In the genomic region with DNA sequence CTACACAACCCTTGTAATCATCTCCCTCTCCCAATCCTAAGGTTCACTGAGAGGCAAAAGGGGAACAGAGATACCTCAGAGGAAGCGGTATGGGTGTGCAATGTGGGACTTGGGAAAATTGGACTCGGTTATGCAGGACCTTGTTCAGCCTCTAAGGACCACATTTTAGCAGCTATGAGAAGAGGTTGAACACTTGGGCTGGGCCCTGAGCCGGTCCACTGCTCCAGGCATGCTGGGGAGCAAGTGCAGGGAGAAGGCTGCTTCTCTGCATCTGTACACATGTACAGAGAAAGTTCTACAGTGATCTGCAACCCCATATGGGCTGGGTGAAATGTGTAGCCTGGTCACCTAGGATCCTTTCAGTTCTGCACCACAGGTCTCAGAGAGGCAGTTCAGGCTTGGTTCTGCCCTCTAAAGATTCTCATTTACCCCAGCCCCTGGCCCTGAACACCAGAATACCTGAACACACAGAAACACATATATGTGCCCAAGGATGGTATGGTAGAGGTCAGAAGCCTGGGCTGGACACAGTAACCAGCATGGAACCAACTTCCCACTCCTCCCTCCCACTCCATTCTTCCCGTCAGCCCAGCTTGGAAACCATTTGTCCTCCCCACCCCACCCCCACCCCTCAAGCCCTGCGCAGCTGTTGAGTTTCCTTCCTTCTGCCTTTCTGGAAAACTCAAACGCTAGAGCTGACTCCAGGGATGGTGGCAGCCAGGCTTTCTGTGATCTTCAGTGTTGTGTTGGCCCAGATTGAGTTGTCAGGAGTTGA, we compare ENCODE assay signal across 13 cellular contexts. TPM values are rescaled to one million over a fixed set of nuclear protein-coding genes. Genes with fewer than 3 reads are reported as not detected.
DNase-seq lines count a peak whose midpoint lies in the region; ATAC-seq, FAIRE-seq and TF ChIP-seq lines count a peak whose summit lies in the region.
"Had no signal": no experiment of that assay in that cellular context is flagged by ENCODE, and none has a peak within 500 bp of the region (broad histone marks: within the 10 kb centered on the region; RNA-seq: fewer than 3 reads in every experiment).

No MANE protein-coding gene starts in this region.

- intact Hi-C loops in CD4-positive, alpha-beta T cell (cut with DNase I, micrococcal nuclease): no loop called here

- H3K27ac Mint-ChIP-seq in CD4-positive, alpha-beta T cell: no peak overlapping the region

- no peaks in the 10 kb centered on the region for H3K9me3 ChIP-seq in HEK293 (ENCODE audit: control insufficient read depth, insufficient read depth, low read depth, low read length)
- no peaks in the 10 kb centered on the region for H3K9me3 ChIP-seq in SJCRH30 (replicated peaks)
- H3K9me3 ChIP-seq in skeletal muscle satellite cell (replicated peaks; ENCODE audit: low read length): no peaks in the 10 kb centered on the region
- H3K9me3 ChIP-seq in CD4-positive, alpha-beta T cell (ENCODE audit: control insufficient read depth, low read length): no peaks in the 10 kb centered on the region
- H3K9me3 ChIP-seq: SK-N-SH had no signal

- no peak for ATAC-seq in CD4-positive, alpha-beta T cell (ENCODE audit: poor library complexity)
- no peak for ATAC-seq in GM19452 (IDR thresholded peaks at IDR 0.05; ENCODE audit: unreplicated experiment)

- H3K4me2 ChIP-seq in skeletal muscle satellite cell (ENCODE audit: low read length): peak overlapping the region; percentile 3
- H3K4me2 ChIP-seq: KMS-11, SK-N-SH had no signal

- peak overlapping the region; percentile 52 for H3K27ac ChIP-seq in HEK293 (ENCODE audit: extremely low read depth, low read depth, low read length)
- H3K27ac ChIP-seq in SJCRH30: peak overlapping the region; percentile 35; the same call in 1 of the 2 replicates
- no peak overlapping the region for H3K27ac ChIP-seq in CD4-positive, alpha-beta T cell (ENCODE audit: low read depth, low read length)
- H3K27ac ChIP-seq: KMS-11 had no signal

- no peak overlapping the region for H3K9ac ChIP-seq in skeletal muscle satellite cell (ENCODE audit: low read depth, low read length)
- H3K9ac ChIP-seq: KMS-11, SK-N-SH had no signal

- TF ChIP-seq POLR2A in GM12891 (IDR thresholded peaks at IDR 0.05; ENCODE audit: low read depth, low read length): no peak

- H3K27me3 Mint-ChIP-seq in CD4-positive, alpha-beta T cell: peaks cover 97% of the 10 kb centered on the region

- no peak overlapping the region for H3K4me3 Mint-ChIP-seq in CD4-positive, alpha-beta T cell
- H3K4me3 Mint-ChIP-seq: CD4-positive, CD25-positive, alpha-beta regulatory T cell had no signal

- no peaks in the 10 kb centered on the region for H3K27me3 ChIP-seq in SJCRH30
- H3K27me3 ChIP-seq in skeletal muscle satellite cell (ENCODE audit: control insufficient read depth, insufficient read depth, low read length): no peaks in the 10 kb centered on the region
- peaks cover 94% of the 10 kb centered on the region for H3K27me3 ChIP-seq in CD4-positive, alpha-beta T cell (ENCODE audit: control insufficient read depth, insufficient read depth, low read length)

- H3K4me1 ChIP-seq in HEK293 (ENCODE audit: control insufficient read depth, insufficient read depth, low read length): peaks cover 48% of the 10 kb centered on the region
- peaks cover 32% of the 10 kb centered on the region for H3K4me1 ChIP-seq in SJCRH30
- H3K4me1 ChIP-seq in skeletal muscle satellite cell (ENCODE audit: control insufficient read depth, insufficient read depth, low read length): peaks cover 28% of the 10 kb centered on the region

- H3K4me3 ChIP-seq in HEK293 (ENCODE audit: low read depth, low read length) (no peak overlapping the region), SJCRH30 (no peak overlapping the region), skeletal muscle satellite cell (ENCODE audit: low read length) (no peak overlapping the region)

- CTCF ChIA-PET in HEK293 (lab: Yijun Ruan, JAX): interaction anchor here (0.6 to 2.3 kb wide), 4 partner anchors 11 to 192 kb away, joined by 3 to 10 read pairs (median 4); a partner anchor contains a TSS
- CTCF ChIA-PET in CD4-positive, alpha-beta T cell (lab: Charles Lee): no interaction called here

- TF ChIP-seq CTCF in HEK293 (tag by site-specific recombination; IDR thresholded peaks at IDR 0.05): no peak
- TF ChIP-seq CTCF in CD4-positive, alpha-beta T cell (IDR thresholded peaks at IDR 0.05): no peak

- no peaks in the 10 kb centered on the region for H3K9me3 Mint-ChIP-seq in CD4-positive, alpha-beta T cell

- H3K36me3 Mint-ChIP-seq in CD4-positive, alpha-beta T cell (ENCODE audit: low read depth): no peaks in the 10 kb centered on the region
- H3K36me3 Mint-ChIP-seq: CD4-positive, CD25-positive, alpha-beta regulatory T cell had no signal

- no peak for FAIRE-seq in GM12891 (lab: Jason Lieb, UNC)

- DNase-seq in SJCRH30 (peak in 1 of 2 experiments; percentile 67), left kidney (ENCODE audit: low read depth, low spot score) (peak; percentile 38), GM12891 (ENCODE audit: insufficient read length, low spot score) (no peak)
- no peak for DNase-seq in CD4-positive, alpha-beta T cell
- DNase-seq: ACHN; CD4-positive, CD25-positive, alpha-beta regulatory T cell; NCI-H187 treated with DMSO at 0.1 percent for 48 hours; SK-N-SH had no signal

- POLR2A ChIA-PET in HEK293 (lab: Yijun Ruan, JAX): interaction anchor here (0.5 to 0.6 kb wide), 2 partner anchors 83 to 165 kb away, joined by 3 to 6 read pairs; no protein-coding TSS in a partner anchor
- POLR2A ChIA-PET in CD4-positive, alpha-beta T cell (lab: Charles Lee): no interaction called here

- peaks cover 11% of the 10 kb centered on the region for H3K4me1 Mint-ChIP-seq in CD4-positive, alpha-beta T cell (ENCODE audit: low read depth)

- H3K36me3 ChIP-seq in HEK293 (ENCODE audit: control insufficient read depth in 2 of 2, insufficient read depth in 1 of 2, low read length in 2 of 2): peaks cover 3 to 29% of the 10 kb centered on the region in 2 experiments; a peak in 2 of 3 replicates
- no peaks in the 10 kb centered on the region for H3K36me3 ChIP-seq in SJCRH30
- no peaks in the 10 kb centered on the region for H3K36me3 ChIP-seq in skeletal muscle satellite cell (ENCODE audit: insufficient read depth, low read length)

TF ChIP-seq in HEK293, 187 proteins besides CTCF, POLR2A, EP300 and RAD21 (continues in another document):
- TF ChIP-seq ZNF223 (tag by site-specific recombination; IDR thresholded peaks at IDR 0.05): no peak
- TF ChIP-seq ZBTB20 (tag by site-specific recombination; IDR thresholded peaks at IDR 0.05): no peak
- TF ChIP-seq ZNF791 (tag by site-specific recombination; IDR thresholded peaks at IDR 0.05): no peak

TF ChIP-seq in GM12891, 5 proteins besides CTCF, POLR2A, EP300 and RAD21:
- no peak for TF ChIP-seq TAF1 (IDR thresholded peaks at IDR 0.05; ENCODE audit: low read depth, low read length)
- TF ChIP-seq PAX5 (IDR thresholded peaks at IDR 0.05; ENCODE audit: insufficient read depth, low read length, severe bottlenecking): no peak
- no peak for TF ChIP-seq SPI1 (IDR thresholded peaks at IDR 0.05; ENCODE audit: low read depth, low read length)
- no peak for TF ChIP-seq POLR2AphosphoS5 (IDR thresholded peaks at IDR 0.05; ENCODE audit: low read depth, low read length)
- TF ChIP-seq POU2F2 (IDR thresholded peaks at IDR 0.05; ENCODE audit: low read depth, low read length): no peak

RNA-seq across cellular contexts. Expression of a gene that starts 10.3 kb away (rescaled TPM):
- total RNA-seq in SJCRH30 (2014; rRNA removed; shearing (Covaris generic)): not detected in 2 replicates
- 1.1 and 1.3 TPM in 2 replicates for total RNA-seq in skeletal muscle satellite cell (2012; rRNA removed)
- not detected for polyA plus RNA-seq in GM12891 (2012; ENCODE audit: low read depth, missing spikeins)
- not detected for total RNA-seq in CD4-positive, alpha-beta T cell
- total RNA-seq: CD4-positive, CD25-positive, alpha-beta regulatory T cell; H4 had no signal
- polyA plus RNA-seq: CD4-positive, CD25-positive, alpha-beta regulatory T cell had no signal

RNA-seq across cellular contexts. Expression of a gene that starts 10.5 kb away (rescaled TPM):
- 4.7 and 6.3 TPM in 2 replicates for total RNA-seq in SJCRH30 (2014; rRNA removed; shearing (Covaris generic))
- 1.0 and 1.3 TPM in 2 replicates for total RNA-seq in skeletal muscle satellite cell (2012; rRNA removed)
- polyA plus RNA-seq in GM12891 (2012; ENCODE audit: low read depth, missing spikeins): 2.6 TPM
- not detected for total RNA-seq in CD4-positive, alpha-beta T cell

RNA-seq across cellular contexts. Expression of a gene that starts 14.9 kb away (rescaled TPM):
- 1.3 and 2.2 TPM in 2 replicates for total RNA-seq in SJCRH30 (2014; rRNA removed; shearing (Covaris generic))
- 2.5 and 4.6 TPM in 2 replicates for total RNA-seq in skeletal muscle satellite cell (2012; rRNA removed)
- polyA plus RNA-seq in GM12891 (2012; ENCODE audit: low read depth, missing spikeins): 0.14 TPM
- not detected for total RNA-seq in CD4-positive, alpha-beta T cell
- total RNA-seq: CD4-positive, CD25-positive, alpha-beta regulatory T cell had no signal
- polyA plus RNA-seq: CD4-positive, CD25-positive, alpha-beta regulatory T cell had no signal

RNA-seq across cellular contexts. Expression of a gene that starts 34.4 kb away (rescaled TPM):
- 0.05 TPM in 1 of 2 replicates, not detected in the other for total RNA-seq in SJCRH30 (2014; rRNA removed; shearing (Covaris generic))
- total RNA-seq in skeletal muscle satellite cell (2012; rRNA removed): 3.1 and 4.8 TPM in 2 replicates
- not detected for polyA plus RNA-seq in GM12891 (2012; ENCODE audit: low read depth, missing spikeins)
- not detected for total RNA-seq in CD4-positive, alpha-beta T cell
- total RNA-seq: CD4-positive, CD25-positive, alpha-beta regulatory T cell had no signal
- polyA plus RNA-seq: CD4-positive, CD25-positive, alpha-beta regulatory T cell had no signal

RNA-seq across cellular contexts. Expression of a gene that starts 43.2 kb away (rescaled TPM):
- total RNA-seq in SJCRH30 (2014; rRNA removed; shearing (Covaris generic)): 5.6 and 7.1 TPM in 2 replicates
- total RNA-seq in skeletal muscle satellite cell (2012; rRNA removed): 4.1 and 7.6 TPM in 2 replicates
- polyA plus RNA-seq in GM12891 (2012; ENCODE audit: low read depth, missing spikeins): 0.06 TPM
- not detected for total RNA-seq in CD4-positive, alpha-beta T cell
- total RNA-seq: CD4-positive, CD25-positive, alpha-beta regulatory T cell had no signal
- polyA plus RNA-seq: CD4-positive, CD25-positive, alpha-beta regulatory T cell had no signal
